12 cellular contexts compared by ENCODE assay signal in genomic region chr2:42926438-42927333, GRCh38.
A peak's percentile ranks its signal among the peaks of the same experiment; 100 is the strongest.
DNase-seq lines count a peak whose midpoint lies in the region; ATAC-seq and TF ChIP-seq lines count a peak whose summit lies in the region.
"Had no signal": no experiment of that assay in that cellular context is flagged by ENCODE, and none has a peak within 500 bp of the region (broad histone marks: within the 10 kb centered on the region; RNA-seq: fewer than 3 reads in every experiment).

No MANE protein-coding gene starts in this region.

- H3K4me2 ChIP-seq in GM23248 (ENCODE audit: unreplicated experiment): peak overlapping the region; percentile 82

- TF ChIP-seq CTCF in Peyer's patch (IDR thresholded peaks at IDR 0.05): no peak

- intact Hi-C loops in right cardiac atrium (cut with DNase I): no loop called here

- H3K27ac ChIP-seq in GM23248 (peak overlapping the region; percentile 99), Peyer's patch (peak overlapping the region; percentile 69 to 88 (median 79)), right cardiac atrium (ENCODE audit: low read length) (peak overlapping the region; percentile 91), rectal smooth muscle tissue (ENCODE audit: low read depth, low read length) (peak overlapping the region; percentile 87)

- ATAC-seq in right cardiac atrium: no peak
- ATAC-seq in GM18861 (IDR thresholded peaks at IDR 0.05; ENCODE audit: unreplicated experiment): no peak

- 50 to 51% methylated on average over 26 of the region's 26 CpGs for WGBS in GM23248 (ENCODE audit: low coverage in 1 of 2, low lambda C conversion rate in 2 of 2, missing lambda C conversion rate in 2 of 2), 2 experiments
- 61% methylated on average over 26 of the region's 26 CpGs for WGBS in right cardiac atrium

- no peaks in the 10 kb centered on the region for H3K27me3 ChIP-seq in GM23248 (replicated peaks; ENCODE audit: insufficient read depth)
- no peaks in the 10 kb centered on the region for H3K27me3 ChIP-seq in Peyer's patch
- no peaks in the 10 kb centered on the region for H3K27me3 ChIP-seq in right cardiac atrium (ENCODE audit: control insufficient read depth, insufficient read depth)
- H3K27me3 ChIP-seq in rectal smooth muscle tissue (ENCODE audit: control insufficient read depth, insufficient read depth, low read length): no peaks in the 10 kb centered on the region

- H3K9ac ChIP-seq in GM23248 (peak overlapping the region; percentile 83), rectal smooth muscle tissue (ENCODE audit: low read length) (no peak overlapping the region)

- in situ Hi-C loops in GM23248 (cut with MboI): no loop called here

- H4K20me1 ChIP-seq in GM23248 (ENCODE audit: insufficient read depth): no peaks in the 10 kb centered on the region

- no peak for TF ChIP-seq POLR2A in Peyer's patch (IDR thresholded peaks at IDR 0.05)

- DNase-seq in GM23248 (no peak), Peyer's patch (peak in 2 of 3 donors; percentile 68 to 78), right cardiac atrium (peak; percentile 48 to 80 (median 76)), GDM1 (lab: John Stamatoyannopoulos, UW) (no peak), AG08395 (ENCODE audit: low spot score) (no peak), islet precursor cell (no peak)
- DNase-seq: DND-41; NCI-H1694; stimulated activated naive CD4-positive, alpha-beta T cell; T1000 had no signal

- H3F3A ChIP-seq in GM23248 (ENCODE audit: insufficient read depth): peaks cover 51% of the 10 kb centered on the region

- H3K36me3 ChIP-seq in GM23248 (ENCODE audit: low read depth): no peaks in the 10 kb centered on the region
- H3K36me3 ChIP-seq in Peyer's patch: no peaks in the 10 kb centered on the region
- no peaks in the 10 kb centered on the region for H3K36me3 ChIP-seq in rectal smooth muscle tissue (ENCODE audit: control insufficient read depth, insufficient read depth, low read length)

- no peaks in the 10 kb centered on the region for H3K79me2 ChIP-seq in GM23248 (ENCODE audit: insufficient read depth)

- H3K4me1 ChIP-seq in GM23248 (ENCODE audit: insufficient read depth) (peaks cover 76% of the 10 kb centered on the region), Peyer's patch (peaks cover 0 to 87% (median 29%) of the 10 kb centered on the region in 4 donors), right cardiac atrium (ENCODE audit: control insufficient read depth, insufficient read depth, low read length) (peaks cover 64% of the 10 kb centered on the region), rectal smooth muscle tissue (ENCODE audit: control insufficient read depth, insufficient read depth, low read length) (peaks cover 64% of the 10 kb centered on the region)

- H2AFZ ChIP-seq in GM23248: peak overlapping the region; percentile 62

- H3K4me3 ChIP-seq in GM23248 (no peak overlapping the region), Peyer's patch (no peak overlapping the region), right cardiac atrium (ENCODE audit: low read length) (no peak overlapping the region), rectal smooth muscle tissue (ENCODE audit: low read length) (no peak overlapping the region)

- no peaks in the 10 kb centered on the region for H3K9me3 ChIP-seq in GM23248 (ENCODE audit: low read depth)
- H3K9me3 ChIP-seq in Peyer's patch: no peaks in the 10 kb centered on the region
- no peaks in the 10 kb centered on the region for H3K9me3 ChIP-seq in right cardiac atrium (ENCODE audit: control insufficient read depth, low read length)

- no peaks in the 10 kb centered on the region for H3K9me2 ChIP-seq in GM23248 (ENCODE audit: insufficient read depth)

Comparison
In these comparisons a context has a peak if more than half of its experiments do, and no peak if none do; other contexts are left out.
1. DNase-seq: peak in Peyer's patch (2 of 3) and right cardiac atrium (3 of 3); none in GM23248 (single experiment), GDM1 (single experiment), AG08395 (single experiment) and islet precursor cell (single experiment).
2. Peak in every context shown above with its lines, with median percentiles within 50 percentile points of each other: H3K27ac ChIP-seq.